In genomic region chr20:35539756-35540212, GRCh38 we compare ENCODE assay signal across 8 cellular contexts. TPM values are rescaled to one million over a fixed set of nuclear protein-coding genes. Genes with fewer than 3 reads are reported as not detected.
DNase-seq lines count a peak whose midpoint lies in the region; ATAC-seq and TF ChIP-seq lines count a peak whose summit lies in the region.

No MANE protein-coding gene starts in this region.

- WGBS in thymus = 68% methylated on average over 11 of the region's 11 CpGs
- 48 to 57% methylated on average over 11 of the region's 11 CpGs for WGBS in gastroesophageal sphincter (ENCODE audit: low coverage in 1 of 2), 2 donors

- no peaks in the 10 kb centered on the region for H3K27me3 ChIP-seq in thymus (ENCODE audit: control insufficient read depth, insufficient read depth)
- H3K27me3 ChIP-seq in gastroesophageal sphincter = no peaks in the 10 kb centered on the region

- TF ChIP-seq CTCF in epithelial cell of esophagus (IDR thresholded peaks at IDR 0.05; ENCODE audit: insufficient read depth, low read depth, low read length, missing control alignments) (no peak), gastroesophageal sphincter (IDR thresholded peaks at IDR 0.05) (no peak)

- DNase-seq in DMS 273 treated with DMSO at 0.1 percent for 48 hours (lab: John Stamatoyannopoulos, UW) (peak; percentile 41), NCI-H524 (lab: John Stamatoyannopoulos, UW) (peak; percentile 98 to 100), epithelial cell of esophagus (ENCODE audit: low read depth) (peak; percentile 46), kidney glomerular epithelial cell (lab: John Stamatoyannopoulos, UW) (no peak)

- TF ChIP-seq POLR2A in gastroesophageal sphincter (IDR thresholded peaks at IDR 0.05) = no peak

- H3K27ac ChIP-seq in thymus (ENCODE audit: low read depth) (peak overlapping the region; percentile 18), gastroesophageal sphincter (no peak overlapping the region)

- H3K36me3 ChIP-seq in thymus (ENCODE audit: control insufficient read depth, insufficient read depth) (peaks cover 3% of the 10 kb centered on the region), gastroesophageal sphincter (peaks cover 0 to 15% of the 10 kb centered on the region in 2 donors)

- H3K4me3 ChIP-seq in epithelial cell of esophagus (ENCODE audit: low read length) = no peak overlapping the region
- H3K4me3 ChIP-seq in thymus (ENCODE audit: low read length) = no peak overlapping the region
- no peak overlapping the region for H3K4me3 ChIP-seq in gastroesophageal sphincter

- H3K4me1 ChIP-seq in thymus (ENCODE audit: control insufficient read depth, insufficient read depth, low read length) = no peaks in the 10 kb centered on the region
- H3K4me1 ChIP-seq in gastroesophageal sphincter = peaks cover 0 to 21% (median 8%) of the 10 kb centered on the region in 3 donors

- no peak for TF ChIP-seq EP300 in gastroesophageal sphincter (IDR thresholded peaks at IDR 0.05)

- H3K9me3 ChIP-seq in thymus (ENCODE audit: control insufficient read depth) = no peaks in the 10 kb centered on the region
- H3K9me3 ChIP-seq in gastroesophageal sphincter = no peaks in the 10 kb centered on the region

- peak; percentile 74 for ATAC-seq in HG02678 (IDR thresholded peaks at IDR 0.05; ENCODE audit: unreplicated experiment)
- ATAC-seq in gastroesophageal sphincter = no peak
- no peak for ATAC-seq in GM21528 (IDR thresholded peaks at IDR 0.05; ENCODE audit: low FRiP score, unreplicated experiment)

RNA-seq across cellular contexts. Expression of gene ERGIC3, which starts 2.1 kb away (rescaled TPM):
- 181 TPM for polyA plus RNA-seq in thymus
- total RNA-seq in gastroesophageal sphincter = 100 to 1,000 TPM; 129 to 200 (median 163) TPM

RNA-seq across cellular contexts. Expression of gene C20orf173, which starts 10.3 kb away (rescaled TPM):
- not detected for polyA plus RNA-seq in thymus
- not detected for total RNA-seq in gastroesophageal sphincter
